9 cellular contexts compared by ENCODE assay signal in genomic region chr1:111204923-111205723, GRCh38. TPM values are rescaled to one million over a fixed set of nuclear protein-coding genes. Genes with fewer than 3 reads are reported as not detected.
A peak's percentile ranks its signal among the peaks of the same experiment; 100 is the strongest.
DNase-seq lines count a peak whose midpoint lies in the region; ATAC-seq, FAIRE-seq and TF ChIP-seq lines count a peak whose summit lies in the region.
"Had no signal": no experiment of that assay in that cellular context is flagged by ENCODE, and none has a peak within 500 bp of the region (broad histone marks: within the 10 kb centered on the region; RNA-seq: fewer than 3 reads in every experiment).

No MANE protein-coding gene starts in this region.

- in situ Hi-C loops in K562 (cut with MboI): no loop called here

- DNase-seq in CD8-positive, alpha-beta T cell: no peak
- DNase-seq in MM.1S (no peak), K562 (ENCODE audit: extremely low read depth in 1 of 4, low spot score in 3 of 4) (no peak), osteocyte (ENCODE audit: extremely low spot score, unreplicated experiment) (no peak), COR-L47 (lab: John Stamatoyannopoulos, UW) (no peak), NCI-H128 (lab: John Stamatoyannopoulos, UW; ENCODE audit: unreplicated experiment) (no peak), kidney tubule cell (ENCODE audit: low spot score) (no peak)

- TF ChIP-seq RAD21 in K562 (CRISPR knock-in tag; conservative IDR thresholded peaks at IDR 0.05 in 1 of 2, IDR thresholded peaks at IDR 0.05 in 1 of 2): no peak

- H3K27me3 ChIP-seq in CD8-positive, alpha-beta T cell (ENCODE audit: insufficient read depth, low read length): no peaks in the 10 kb centered on the region
- H3K27me3 ChIP-seq in MM.1S (replicated peaks; ENCODE audit: insufficient read depth, low read length) (no peaks in the 10 kb centered on the region), K562 (ENCODE audit: control insufficient read depth in 2 of 2, insufficient read depth in 2 of 2, low read length in 2 of 2) (peaks cover 0 to 10% of the 10 kb centered on the region in 2 experiments; a peak in 3 of 5 replicates)

- H4K20me1 ChIP-seq in MM.1S (ENCODE audit: insufficient read depth, low read length) (no peaks in the 10 kb centered on the region), K562 (replicated peaks; ENCODE audit: control insufficient read depth, insufficient read depth, low read length) (no peaks in the 10 kb centered on the region)

- TF ChIP-seq EP300 in K562 (IDR thresholded peaks at IDR 0.05; ENCODE audit: low read length): no peak

- H3K27me3 Mint-ChIP-seq in CD8-positive, alpha-beta T cell (ENCODE audit: low read depth): no peaks in the 10 kb centered on the region
- H3K27me3 Mint-ChIP-seq in osteocyte (ENCODE audit: unreplicated experiment): peaks cover 41% of the 10 kb centered on the region

- peak overlapping the region; percentile 97 for H3K27ac Mint-ChIP-seq in CD8-positive, alpha-beta T cell
- no peak overlapping the region for H3K27ac Mint-ChIP-seq in osteocyte (ENCODE audit: unreplicated experiment)

- no peaks in the 10 kb centered on the region for H3F3A ChIP-seq in MM.1S (ENCODE audit: insufficient read depth, low read length)

- POLR2A ChIA-PET in CD8-positive, alpha-beta T cell (lab: Charles Lee): interaction anchor here (15.4 kb wide), 1 partner anchor 16 kb away, joined by 430 read pairs; the partner anchor contains the start of gene CHI3L2
- POLR2A ChIA-PET in K562 (lab: Yijun Ruan, JAX): no interaction called here

- H3K4me1 ChIP-seq in CD8-positive, alpha-beta T cell (ENCODE audit: insufficient read depth, low read length): peaks cover 58% of the 10 kb centered on the region
- H3K4me1 ChIP-seq in MM.1S (ENCODE audit: low read length): peaks cover 25% of the 10 kb centered on the region
- H3K4me1 ChIP-seq in K562 (replicated peaks in 1 of 2; ENCODE audit: control insufficient read depth in 2 of 2, insufficient read depth in 2 of 2, low read length in 2 of 2): peaks cover 23 to 29% of the 10 kb centered on the region in 2 experiments

- no peaks in the 10 kb centered on the region for H3K9me2 ChIP-seq in MM.1S (replicated peaks; ENCODE audit: insufficient read depth, low read length)

- H3K36me3 Mint-ChIP-seq in CD8-positive, alpha-beta T cell: peaks cover 9% of the 10 kb centered on the region
- no peaks in the 10 kb centered on the region for H3K36me3 Mint-ChIP-seq in osteocyte (ENCODE audit: unreplicated experiment)

- peak overlapping the region; percentile 74; the same call in 1 of the 2 replicates for H3K4me2 ChIP-seq in MM.1S (ENCODE audit: low read depth, low read length)
- no peak overlapping the region for H3K4me2 ChIP-seq in K562 (ENCODE audit: insufficient read depth, low read length)

- CTCF ChIA-PET in CD8-positive, alpha-beta T cell (lab: Charles Lee): interaction anchor here (15.0 kb wide), 1 partner anchor 16 kb away, joined by 429 read pairs; the partner anchor contains the start of gene CHI3L2
- CTCF ChIA-PET in K562 (lab: Yijun Ruan, JAX; ENCODE audit: low intra/inter-chr PET ratio): no interaction called here

- no peak for TF ChIP-seq CTCF in CD8-positive, alpha-beta T cell (IDR thresholded peaks at IDR 0.05)
- TF ChIP-seq CTCF in MM.1S (IDR thresholded peaks at IDR 0.05; ENCODE audit: low read length) (no peak), K562 (IDR thresholded peaks at IDR 0.05 in 2 of 3, conservative IDR thresholded peaks at IDR 0.05 in 1 of 3; ENCODE audit: insufficient read depth in 2 of 3, low read depth in 1 of 3, low read length in 3 of 3) (no peak), osteocyte (IDR thresholded peaks at IDR 0.05) (no peak)

- H3K4me1 Mint-ChIP-seq in CD8-positive, alpha-beta T cell (ENCODE audit: low read depth): peaks cover 87% of the 10 kb centered on the region
- H3K4me1 Mint-ChIP-seq in osteocyte (ENCODE audit: unreplicated experiment): peaks cover 3% of the 10 kb centered on the region

- peak overlapping the region; percentile 93 for H3K4me3 ChIP-seq in CD8-positive, alpha-beta T cell (ENCODE audit: low read depth, low read length)
- H3K4me3 ChIP-seq in MM.1S (ENCODE audit: low read length): no peak overlapping the region
- H3K4me3 ChIP-seq in K562: no peak overlapping the region

- H2AFZ ChIP-seq in MM.1S (ENCODE audit: low read length) (peak overlapping the region; percentile 51; the same call in 1 of the 2 replicates), K562 (ENCODE audit: low read depth, low read length) (no peak overlapping the region)

- no peak for FAIRE-seq in K562 (lab: Jason Lieb, UNC)
- FAIRE-seq: islet of Langerhans had no signal

- H3K36me3 ChIP-seq in CD8-positive, alpha-beta T cell (ENCODE audit: insufficient read depth, low read length): no peaks in the 10 kb centered on the region
- H3K36me3 ChIP-seq in MM.1S (replicated peaks; ENCODE audit: insufficient read depth, low read length) (no peaks in the 10 kb centered on the region), K562 (ENCODE audit: control insufficient read depth, insufficient read depth, low read length) (no peaks in the 10 kb centered on the region)

- WGBS in K562 (ENCODE audit: insufficient coverage, low coverage, missing lambda C conversion rate): 25% methylated on average over 9 of the region's 9 CpGs

- H3K9me3 Mint-ChIP-seq in CD8-positive, alpha-beta T cell: no peaks in the 10 kb centered on the region
- no peaks in the 10 kb centered on the region for H3K9me3 Mint-ChIP-seq in osteocyte (ENCODE audit: unreplicated experiment)

- BruUV-seq in K562 (replicated peaks; lab: Mats Ljungman, UMichigan): no TSS peak

- TF ChIP-seq POLR2A in K562 (conservative IDR thresholded peaks at IDR 0.05): no peak

- H3K9ac ChIP-seq in MM.1S (ENCODE audit: low read length): no peak overlapping the region
- H3K9ac ChIP-seq in K562 (ENCODE audit: insufficient read depth in 1 of 2, low read depth in 2 of 2, low read length in 2 of 2): no peak overlapping the region

- H3K9me1 ChIP-seq in K562 (ENCODE audit: control insufficient read depth, insufficient read depth, low read length): no peaks in the 10 kb centered on the region

- ATAC-seq in CD8-positive, alpha-beta T cell: no peak
- no peak for ATAC-seq in K562
- ATAC-seq in HG03045 (IDR thresholded peaks at IDR 0.05; ENCODE audit: unreplicated experiment): no peak

- intact Hi-C loops in CD8-positive, alpha-beta T cell (cut with DNase I, micrococcal nuclease): loop anchor here (1.0 to 5.0 kb wide), 7 partner anchors 10 to 552 kb away; partner anchors contain the start of genes DDX20 (in 1 of the 2) and KCNA3 (in 1 of the 2)
- intact Hi-C loops in K562 (cut with micrococcal nuclease): no loop called here

- H3K4me3 Mint-ChIP-seq in CD8-positive, alpha-beta T cell: peak overlapping the region; percentile 94
- H3K4me3 Mint-ChIP-seq in osteocyte (ENCODE audit: unreplicated experiment): peak overlapping the region; percentile 60

- peak overlapping the region; percentile 74 for H3K27ac ChIP-seq in CD8-positive, alpha-beta T cell (ENCODE audit: low read depth, low read length)
- H3K27ac ChIP-seq in MM.1S (ENCODE audit: low read length) (no peak overlapping the region), K562 (ENCODE audit: extremely low read depth, low read depth, low read length) (no peak overlapping the region)

- H3K79me2 ChIP-seq in MM.1S (ENCODE audit: low read length) (no peaks in the 10 kb centered on the region), K562 (ENCODE audit: control insufficient read depth, insufficient read depth, low read length) (no peaks in the 10 kb centered on the region)

- no peaks in the 10 kb centered on the region for H3K9me3 ChIP-seq in CD8-positive, alpha-beta T cell (ENCODE audit: low read length)
- H3K9me3 ChIP-seq in MM.1S (replicated peaks; ENCODE audit: insufficient read depth, low read length) (no peaks in the 10 kb centered on the region), K562 (replicated peaks; ENCODE audit: control insufficient read depth, insufficient read depth, low read depth, low read length) (no peaks in the 10 kb centered on the region)

RNA-seq across cellular contexts. Expression of gene DENND2D, which starts 4.7 kb away (rescaled TPM):
- total RNA-seq in CD8-positive, alpha-beta T cell: 10 to 100 TPM; 50.5 to 50.8 TPM
- not detected in 2 replicates for total RNA-seq in K562 (2011; cell fraction: chromatin; rRNA removed; ENCODE audit: low replicate concordance)
- total RNA-seq in K562 (2011; cell fraction: nucleolus; rRNA removed): not detected in 2 replicates
- total RNA-seq in K562 (2011; cell fraction: nucleoplasm; rRNA removed): not detected in 2 replicates
- not detected in 2 replicates for total RNA-seq in K562 (2014; rRNA removed)
- total RNA-seq in K562 (2014; rRNA removed; fragmentation: Illumina TruSeq; extraction: Trizol): not detected in 2 replicates
- 0.15 TPM in 1 of 2 replicates, not detected in the other for total RNA-seq in K562 (2015; rRNA removed; fragmentation: Illumina TruSeq; extraction: Trizol)
- 0.36 and 0.44 TPM in 2 replicates for total RNA-seq in K562 (2021)
- polyA plus RNA-seq in K562 (2011; rRNA removed): not detected in 2 replicates
- 0.10 TPM in 1 of 2 replicates, not detected in the other for polyA plus RNA-seq in K562 (2011; cell fraction: cytosol; rRNA removed)
- not detected in 2 replicates for polyA plus RNA-seq in K562 (2011; cell fraction: nucleus; rRNA removed)
- polyA plus RNA-seq in K562 (2012): 0.17 and 0.33 TPM in 2 replicates
- polyA plus RNA-seq in K562 (2014; fragmentation: Illumina TruSeq; extraction: Trizol): 0.13 TPM in 1 of 2 replicates, not detected in the other
- polyA plus RNA-seq in K562 (2014; fragmentation: Nextera tagmentation; extraction: Ambion mirVana): under 1 TPM in 1 of 2 experiments, not detected in 1; 0.08 TPM
- polyA plus RNA-seq in K562 (2014; rRNA removed): not detected in 2 replicates
- polyA minus RNA-seq in K562 (2011; rRNA and poly(A)+ RNA removed): 0.11 TPM in 1 of 2 replicates, not detected in the other
- polyA minus RNA-seq in K562 (2011; cell fraction: cytosol; rRNA and poly(A)+ RNA removed): not detected in 2 replicates
- polyA minus RNA-seq in K562 (2011; cell fraction: nucleus; rRNA and poly(A)+ RNA removed): 0.13 TPM in 1 of 2 replicates, not detected in the other
- not detected in 2 replicates for total RNA-seq in osteocyte

RNA-seq across cellular contexts. Expression of gene CHI3L2, which starts 22.4 kb away (rescaled TPM):
- 1 to 10 TPM; 7.1 to 8.7 TPM for total RNA-seq in CD8-positive, alpha-beta T cell
- total RNA-seq in K562 (2011; cell fraction: chromatin; rRNA removed; ENCODE audit: low replicate concordance): not detected in 2 replicates
- total RNA-seq in K562 (2011; cell fraction: nucleolus; rRNA removed): not detected in 2 replicates
- not detected in 2 replicates for total RNA-seq in K562 (2011; cell fraction: nucleoplasm; rRNA removed)
- total RNA-seq in K562 (2014; rRNA removed) (not detected in 2 replicates), K562 (2014; rRNA removed; fragmentation: Illumina TruSeq; extraction: Trizol) (not detected in 2 replicates), K562 (2015; rRNA removed; fragmentation: Illumina TruSeq; extraction: Trizol) (0.07 TPM in 1 of 2 replicates, not detected in the other), K562 (2021) (0.27 TPM in 1 of 2 replicates, not detected in the other), osteocyte (not detected in 2 replicates)
- polyA plus RNA-seq in K562 (2011; rRNA removed) (0.05 and 0.15 TPM in 2 replicates), K562 (2014; fragmentation: Illumina TruSeq; extraction: Trizol) (not detected in 2 replicates), K562 (2014; fragmentation: Nextera tagmentation; extraction: Ambion mirVana) (not detected), K562 (2014; rRNA removed) (0.22 TPM in 1 of 2 replicates, not detected in the other)
- polyA plus RNA-seq in K562 (2011; cell fraction: cytosol; rRNA removed): 0.19 TPM in 1 of 2 replicates, not detected in the other
- polyA plus RNA-seq in K562 (2011; cell fraction: nucleus; rRNA removed): not detected in 2 replicates
- 0.12 and 0.15 TPM in 2 replicates for polyA plus RNA-seq in K562 (2012)
- polyA minus RNA-seq in K562 (2011; rRNA and poly(A)+ RNA removed): not detected in 2 replicates
- polyA minus RNA-seq in K562 (2011; cell fraction: cytosol; rRNA and poly(A)+ RNA removed): not detected in 2 replicates
- polyA minus RNA-seq in K562 (2011; cell fraction: nucleus; rRNA and poly(A)+ RNA removed): not detected in 2 replicates

Comparison
In these comparisons a context has a peak if more than half of its experiments do, and no peak if none do; other contexts are left out.
1. RNA of gene DENND2D, which starts 4.7 kb away (total RNA-seq): 50.5 to 50.8 TPM in CD8-positive, alpha-beta T cell; not detected in osteocyte and 0.15 to 0.44 TPM in K562; every median in the first group is over 10 times any median in the second.